In genomic region chr19:51391073-51391611, GRCh38 we compare ENCODE assay signal across 1 cellular context.
TF ChIP-seq lines count a peak whose summit lies in the region.

No MANE protein-coding gene starts in this region.

TF ChIP-seq in HepG2, 621 proteins besides CTCF, POLR2A, EP300 and RAD21:
- TF ChIP-seq ESRRA (CRISPR knock-in tag; IDR thresholded peaks at IDR 0.05; ENCODE audit: low read depth) = no peak
- peak; percentile 72 for TF ChIP-seq ZNF629 (CRISPR knock-in tag; conservative IDR thresholded peaks at IDR 0.05)
